In the genomic region with DNA sequence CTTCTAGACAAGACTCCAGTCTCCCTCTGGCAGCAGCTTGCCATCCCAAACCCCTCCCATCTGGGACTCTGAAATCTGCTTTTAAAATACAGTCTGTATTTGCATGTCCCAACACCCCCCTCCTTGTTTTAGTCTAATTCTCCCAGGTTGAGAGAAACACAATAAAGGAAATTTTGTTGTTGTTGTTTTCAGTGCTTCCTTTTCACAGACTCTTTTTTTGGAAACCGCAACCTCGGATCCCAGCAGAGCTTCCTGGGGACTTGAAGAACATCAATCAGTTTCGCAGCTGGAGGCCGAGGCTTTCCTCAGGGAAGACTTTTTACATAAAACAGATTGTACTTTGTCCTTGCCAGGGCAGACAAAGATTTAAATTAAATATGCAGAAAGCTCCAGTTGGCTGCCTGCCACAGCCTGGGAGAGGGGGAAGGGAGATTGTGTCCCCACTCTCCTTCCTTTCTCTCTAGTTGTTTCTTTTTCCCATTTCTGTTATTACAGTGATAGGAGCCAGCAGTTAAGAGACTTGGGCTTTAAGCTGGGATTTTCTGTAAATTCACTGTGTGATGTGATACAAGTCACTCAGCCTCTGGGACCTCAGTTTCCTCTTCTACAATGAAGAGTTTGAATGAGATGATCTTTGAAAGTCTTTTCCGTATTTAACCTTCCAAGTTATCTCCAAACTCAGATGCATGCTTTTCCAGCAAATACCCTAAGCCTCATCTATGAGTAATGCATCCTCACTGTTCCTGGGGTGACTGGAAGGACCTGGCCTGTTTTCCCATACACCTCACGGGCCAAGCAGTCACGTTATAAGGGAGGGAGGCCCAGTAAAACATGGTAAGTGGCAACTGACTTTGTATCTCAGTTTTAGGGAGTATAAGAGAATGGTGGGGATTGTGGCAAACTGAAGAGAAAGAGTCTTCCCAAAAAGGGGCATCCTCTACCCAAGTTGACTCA, we compare ENCODE assay signal across 8 cellular contexts.
A peak's percentile ranks its signal among the peaks of the same experiment; 100 is the strongest.
DNase-seq lines count a peak whose midpoint lies in the region; ATAC-seq and TF ChIP-seq lines count a peak whose summit lies in the region.

No MANE protein-coding gene starts in this region.

- TF ChIP-seq CTCF in CD14-positive monocyte (IDR thresholded peaks at IDR 0.05) (no peak), mesothelial cell of epicardium (IDR thresholded peaks at IDR 0.05; ENCODE audit: unreplicated experiment) (no peak)

- H3K4me3 Mint-ChIP-seq in CD14-positive monocyte (no peak overlapping the region), mesothelial cell of epicardium (peak overlapping the region; percentile 12)

- no peaks in the 10 kb centered on the region for H3K27me3 ChIP-seq in duodenal mucosa (ENCODE audit: control insufficient read depth in 1 of 2, insufficient read depth in 2 of 2, low read length in 2 of 2)

- H3K9ac ChIP-seq in duodenal mucosa (ENCODE audit: low read depth in 1 of 2, low read length in 2 of 2): peak overlapping the region in 1 of 2 donors; percentile 15

- no peak for ATAC-seq in HG03175 (IDR thresholded peaks at IDR 0.05; ENCODE audit: unreplicated experiment)
- no peak for ATAC-seq in HG02759 (IDR thresholded peaks at IDR 0.05; ENCODE audit: unreplicated experiment)

- H3K4me1 Mint-ChIP-seq in CD14-positive monocyte (peaks cover 58% of the 10 kb centered on the region), mesothelial cell of epicardium (peaks cover 38% of the 10 kb centered on the region)

- H3K36me3 Mint-ChIP-seq in CD14-positive monocyte: no peaks in the 10 kb centered on the region
- no peaks in the 10 kb centered on the region for H3K36me3 Mint-ChIP-seq in mesothelial cell of epicardium

- H3K9me3 Mint-ChIP-seq in CD14-positive monocyte: no peaks in the 10 kb centered on the region
- no peaks in the 10 kb centered on the region for H3K9me3 Mint-ChIP-seq in mesothelial cell of epicardium

- H3K27ac ChIP-seq in duodenal mucosa (ENCODE audit: low read depth, low read length): peak overlapping the region; percentile 70

- peaks cover 37 to 48% of the 10 kb centered on the region in 2 donors for H3K4me1 ChIP-seq in duodenal mucosa (ENCODE audit: control insufficient read depth in 1 of 2, insufficient read depth in 2 of 2, low read length in 2 of 2)

- H3K36me3 ChIP-seq in duodenal mucosa (ENCODE audit: control insufficient read depth in 1 of 2, insufficient read depth in 2 of 2, low read length in 2 of 2): no peaks in the 10 kb centered on the region

- peak overlapping the region in 6 of 7 donors; percentile 50 to 87 (median 76) for H3K27ac Mint-ChIP-seq in CD14-positive monocyte
- H3K27ac Mint-ChIP-seq in mesothelial cell of epicardium: peak overlapping the region; percentile 91

- intact Hi-C loops in CD14-positive monocyte (cut with micrococcal nuclease): loop anchor here in 1 of 2 donors (10.0 kb wide), 1 partner anchor 189 kb away; the partner anchor contains the start of gene REEP3

- no peaks in the 10 kb centered on the region for H3K9me3 ChIP-seq in duodenal mucosa (ENCODE audit: control insufficient read depth in 1 of 2, low read length in 2 of 2)

- DNase-seq in CD14-positive monocyte (ENCODE audit: low spot score) (no peak), NCI-H2107 treated with DMSO at 0.1 percent for 48 hours (lab: John Stamatoyannopoulos, UW; ENCODE audit: unreplicated experiment) (peak; percentile 85), mesothelial cell of epicardium (ENCODE audit: low spot score in 2 of 2, unreplicated experiment in 2 of 2) (peak; percentile 54 to 73), DMS114 treated with DMSO at 0.1 percent for 48 hours (lab: John Stamatoyannopoulos, UW; ENCODE audit: unreplicated experiment) (no peak), SKM-1 (lab: John Stamatoyannopoulos, UW; ENCODE audit: unreplicated experiment) (no peak)

- peak overlapping the region; percentile 22 to 25 for H3K4me3 ChIP-seq in duodenal mucosa (ENCODE audit: low read depth in 1 of 2, low read length in 2 of 2)

- H3K27me3 Mint-ChIP-seq in CD14-positive monocyte (ENCODE audit: low read depth in 3 of 3) (peaks cover 0 to 4% (median 2%) of the 10 kb centered on the region in 3 donors), mesothelial cell of epicardium (ENCODE audit: low read depth) (peaks cover 8% of the 10 kb centered on the region)

Comparison
In these comparisons a context has a peak if more than half of its experiments do, and no peak if none do; other contexts are left out.
1. DNase-seq: peak in NCI-H2107 treated with DMSO at 0.1 percent for 48 hours (single experiment) and mesothelial cell of epicardium (2 of 2); none in CD14-positive monocyte (single experiment), DMS114 treated with DMSO at 0.1 percent for 48 hours (single experiment) and SKM-1 (single experiment).